In genomic region chr19:12882589-12882988, GRCh38 we compare ENCODE assay signal across 2 cellular contexts.
TF ChIP-seq lines count a peak whose summit lies in the region.

No MANE protein-coding gene starts in this region.

TF ChIP-seq in HEK293, 187 proteins besides CTCF, POLR2A, EP300 and RAD21:
- TF ChIP-seq ZBTB6 (tag by site-specific recombination; IDR thresholded peaks at IDR 0.05) = no peak
- TF ChIP-seq ZNF26 (tag by site-specific recombination; IDR thresholded peaks at IDR 0.05) = no peak
- no peak for TF ChIP-seq TCF7L2 (IDR thresholded peaks at IDR 0.05; ENCODE audit: borderline replicate concordance, low read depth, low read length)
- TF ChIP-seq KLF7 (tag by site-specific recombination; IDR thresholded peaks at IDR 0.05; ENCODE audit: borderline replicate concordance) = no peak
- no peak for TF ChIP-seq ZNF558 (tag by site-specific recombination; IDR thresholded peaks at IDR 0.05)
- peak; percentile 71; the same call in 1 of the 2 replicates for TF ChIP-seq ZNF121 (tag by site-specific recombination; IDR thresholded peaks at IDR 0.05)

TF ChIP-seq in K562, 482 proteins besides CTCF, POLR2A, EP300 and RAD21 (continues in another document):
- TF ChIP-seq NFE2L1 (tag; IDR thresholded peaks at IDR 0.05; ENCODE audit: borderline replicate concordance, low read depth) = peak; percentile 20; the same call in 1 of the 2 replicates
- peak; percentile 33; the same call in 1 of the 2 replicates for TF ChIP-seq ZNF165 (CRISPR knock-in tag; IDR thresholded peaks at IDR 0.05; ENCODE audit: borderline replicate concordance)
- peak; percentile 74 for TF ChIP-seq ZBTB17 (CRISPR knock-in tag; IDR thresholded peaks at IDR 0.05)
- TF ChIP-seq ZNF175 (CRISPR knock-in tag; IDR thresholded peaks at IDR 0.05; ENCODE audit: low read depth) = 0 out of 2 replicates have a peak, but pooled peaks have one; percentile 39
- TF ChIP-seq ZBTB34 (CRISPR knock-in tag; IDR thresholded peaks at IDR 0.05) = 0 out of 2 replicates have a peak, but pooled peaks have one; percentile 43
- 0 out of 2 replicates have a peak, but pooled peaks have one; percentile 6 for TF ChIP-seq ZNF561 (CRISPR knock-in tag; conservative IDR thresholded peaks at IDR 0.05)
- TF ChIP-seq ZNF398 (CRISPR knock-in tag; IDR thresholded peaks at IDR 0.05) = peak; percentile 81
- no peak for TF ChIP-seq EGR1 (conservative IDR thresholded peaks at IDR 0.05)
- peak; percentile 89 for TF ChIP-seq ZNF311 (CRISPR knock-in tag; IDR thresholded peaks at IDR 0.05)
- TF ChIP-seq ILK (tag; IDR thresholded peaks at IDR 0.05; ENCODE audit: borderline replicate concordance, low read depth) = peak; percentile 62
- TF ChIP-seq PTRF (tag; IDR thresholded peaks at IDR 0.05) = peak; percentile 91
- no peak for TF ChIP-seq ZNF224 (CRISPR knock-in tag; IDR thresholded peaks at IDR 0.05)
- TF ChIP-seq DMBX1 (CRISPR knock-in tag; IDR thresholded peaks at IDR 0.05; ENCODE audit: borderline replicate concordance) = peak; percentile 96
- no peak for TF ChIP-seq ZNF695 (CRISPR knock-in tag; IDR thresholded peaks at IDR 0.05)
- no peak for TF ChIP-seq AFF1 (IDR thresholded peaks at IDR 0.05; ENCODE audit: low read depth in 1 of 2, partially characterized antibody in 2 of 2)
- no peak for TF ChIP-seq STAT5B (CRISPR knock-in tag; IDR thresholded peaks at IDR 0.05)
- TF ChIP-seq ERF (CRISPR knock-in tag; IDR thresholded peaks at IDR 0.05) = peak; percentile 85; the same call in 1 of the 2 replicates
- peak; percentile 88 for TF ChIP-seq MECOM (CRISPR knock-in tag; IDR thresholded peaks at IDR 0.05)
- no peak for TF ChIP-seq NKRF (IDR thresholded peaks at IDR 0.05; ENCODE audit: borderline replicate concordance)
- TF ChIP-seq KLF13 (tag; IDR thresholded peaks at IDR 0.05; ENCODE audit: borderline replicate concordance, low read depth) = 0 out of 2 replicates have a peak, but pooled peaks have one; percentile 41
- TF ChIP-seq ZNF395 (CRISPR knock-in tag; IDR thresholded peaks at IDR 0.05) = peak; percentile 54; the same call in 1 of the 2 replicates
- no peak for TF ChIP-seq NUFIP1 (IDR thresholded peaks at IDR 0.05; ENCODE audit: partially characterized antibody)
- no peak for TF ChIP-seq GATA2 (CRISPR knock-in tag; IDR thresholded peaks at IDR 0.05)
- 0 out of 2 replicates have a peak, but pooled peaks have one; percentile 38 for TF ChIP-seq ZNF174 (CRISPR knock-in tag; IDR thresholded peaks at IDR 0.05)
- no peak for TF ChIP-seq GABPA (tag; conservative IDR thresholded peaks at IDR 0.05; ENCODE audit: low read depth)
- no peak for TF ChIP-seq ZNF639 (CRISPR knock-in tag; conservative IDR thresholded peaks at IDR 0.05 in 1 of 2, IDR thresholded peaks at IDR 0.05 in 1 of 2)
- TF ChIP-seq SAP30 (IDR thresholded peaks at IDR 0.05; ENCODE audit: borderline replicate concordance, insufficient read depth, low read depth, low read length, poor library complexity, severe bottlenecking) = no peak
- TF ChIP-seq ZNF780A (CRISPR knock-in tag; IDR thresholded peaks at IDR 0.05) = no peak
- TF ChIP-seq ZNF134 (CRISPR knock-in tag; conservative IDR thresholded peaks at IDR 0.05) = no peak
- peak; percentile 86 for TF ChIP-seq ZNF121 (CRISPR knock-in tag; conservative IDR thresholded peaks at IDR 0.05)
- no peak for TF ChIP-seq E2F4 (CRISPR knock-in tag; IDR thresholded peaks at IDR 0.05; ENCODE audit: low read depth)
- TF ChIP-seq ZNF584 (CRISPR knock-in tag; IDR thresholded peaks at IDR 0.05; ENCODE audit: low read depth) = no peak
- TF ChIP-seq ZSCAN32 (CRISPR knock-in tag; IDR thresholded peaks at IDR 0.05) = 0 out of 2 replicates have a peak, but pooled peaks have one; percentile 20
- no peak for TF ChIP-seq ATF7 (IDR thresholded peaks at IDR 0.05)
- no peak for TF ChIP-seq CHD1 (IDR thresholded peaks at IDR 0.05; ENCODE audit: low read length)
- no peak for TF ChIP-seq CLOCK (CRISPR knock-in tag; IDR thresholded peaks at IDR 0.05; ENCODE audit: borderline replicate concordance)
- 0 out of 2 replicates have a peak, but pooled peaks have one; percentile 27 for TF ChIP-seq ZNF263 (CRISPR knock-in tag; IDR thresholded peaks at IDR 0.05; ENCODE audit: borderline replicate concordance)
- no peak for TF ChIP-seq SAFB2 (IDR thresholded peaks at IDR 0.05; ENCODE audit: borderline replicate concordance, low read depth, low read length, severe bottlenecking)
- peak; percentile 82 for TF ChIP-seq MEF2D (tag; conservative IDR thresholded peaks at IDR 0.05; ENCODE audit: low read depth)
- no peak for TF ChIP-seq SIX5 (IDR thresholded peaks at IDR 0.05; ENCODE audit: borderline replicate concordance in 1 of 2, insufficient read depth in 1 of 2, low read depth in 1 of 2, low read length in 2 of 2)
- no peak for TF ChIP-seq JUND (IDR thresholded peaks at IDR 0.05; ENCODE audit: borderline replicate concordance, low read depth, low read length)
- 0 out of 3 replicates have a peak, but pooled peaks have one; percentile 34 for TF ChIP-seq JUND (tag; IDR thresholded peaks at IDR 0.05; ENCODE audit: borderline replicate concordance, low read depth, low read length)
- TF ChIP-seq TSC22D4 (tag; IDR thresholded peaks at IDR 0.05) = no peak
- TF ChIP-seq ETS1 (conservative IDR thresholded peaks at IDR 0.05; ENCODE audit: control insufficient read depth, low read depth, low read length) = no peak
